8 cellular contexts compared by ENCODE assay signal in genomic region chr22:42560781-42561180, GRCh38. TPM values are rescaled to one million over a fixed set of nuclear protein-coding genes. Genes with fewer than 3 reads are reported as not detected.
DNase-seq lines count a peak whose midpoint lies in the region; ATAC-seq and TF ChIP-seq lines count a peak whose summit lies in the region.

No MANE protein-coding gene starts in this region.

- H3K9me3 ChIP-seq in parathyroid adenoma (ENCODE audit: control insufficient read depth, low read length), result no peaks in the 10 kb centered on the region

- TF ChIP-seq CTCF in epithelial cell of esophagus (IDR thresholded peaks at IDR 0.05; ENCODE audit: insufficient read depth, low read depth, low read length, missing control alignments) (peak; percentile 43), parathyroid adenoma (IDR thresholded peaks at IDR 0.05) (peak; percentile 32)

- H3K27me3 ChIP-seq in parathyroid adenoma (ENCODE audit: control insufficient read depth, insufficient read depth, low read length), result no peaks in the 10 kb centered on the region

- H3K36me3 ChIP-seq in parathyroid adenoma (ENCODE audit: control insufficient read depth, insufficient read depth, low read length), result no peaks in the 10 kb centered on the region

- no peak overlapping the region for H3K27ac ChIP-seq in parathyroid adenoma

- no peak overlapping the region for H3K4me3 ChIP-seq in epithelial cell of esophagus (ENCODE audit: low read length)
- H3K4me3 ChIP-seq in parathyroid adenoma (ENCODE audit: low read depth, low read length), result no peak overlapping the region

- DNase-seq in DMS 273 (lab: John Stamatoyannopoulos, UW; ENCODE audit: unreplicated experiment) (peak; percentile 56), DMS 273 treated with DMSO at 0.1 percent for 48 hours (lab: John Stamatoyannopoulos, UW) (no peak), NCI-H460 (ENCODE audit: extremely low read depth, low read depth) (peak; percentile 14), epithelial cell of esophagus (ENCODE audit: low read depth) (peak; percentile 33), NCI-H2107 (lab: John Stamatoyannopoulos, UW) (no peak)

- peaks cover 7% of the 10 kb centered on the region for H3K4me1 ChIP-seq in parathyroid adenoma

- H2AFZ ChIP-seq in parathyroid adenoma, result no peak overlapping the region

- no peaks in the 10 kb centered on the region for H3K79me2 ChIP-seq in parathyroid adenoma

- no peak overlapping the region for H3K9ac ChIP-seq in parathyroid adenoma

- H3K4me2 ChIP-seq in parathyroid adenoma (ENCODE audit: low read length), result no peak overlapping the region

- no peak for ATAC-seq in HG03565 (IDR thresholded peaks at IDR 0.05; ENCODE audit: unreplicated experiment)
- no peak for ATAC-seq in HG03045 (IDR thresholded peaks at IDR 0.05; ENCODE audit: unreplicated experiment)

RNA-seq across cellular contexts. Expression of gene SERHL2, which starts 7.0 kb away (rescaled TPM):
- 1.4 and 2.1 TPM in 2 replicates for total RNA-seq in NCI-H460 (2014; rRNA removed; shearing (Covaris generic))
- 1.9 TPM in 1 of 2 replicates, not detected in the other for polyA plus RNA-seq in NCI-H460 (2014; cell fraction: nucleus; rRNA removed)

RNA-seq across cellular contexts. Expression of gene RRP7A, which starts 41.2 kb away (rescaled TPM):
- total RNA-seq in NCI-H460 (2014; rRNA removed; shearing (Covaris generic)), result 16.8 and 20.3 TPM in 2 replicates
- 19.9 and 27.4 TPM in 2 replicates for polyA plus RNA-seq in NCI-H460 (2014; cell fraction: nucleus; rRNA removed)

RNA-seq across cellular contexts. Expression of gene POLDIP3, which starts 53.9 kb away (rescaled TPM):
- 15.1 and 20.1 TPM in 2 replicates for total RNA-seq in NCI-H460 (2014; rRNA removed; shearing (Covaris generic))
- 25.0 and 28.4 TPM in 2 replicates for polyA plus RNA-seq in NCI-H460 (2014; cell fraction: nucleus; rRNA removed)

Comparison
In these comparisons a context has a peak if more than half of its experiments do, and no peak if none do; other contexts are left out.
1. DNase-seq: peak in DMS 273 (single experiment), NCI-H460 (single experiment) and epithelial cell of esophagus (single experiment); none in DMS 273 treated with DMSO at 0.1 percent for 48 hours (single experiment) and NCI-H2107 (single experiment).